Comparison of ENCODE assay signal across 8 cellular contexts in the genomic region with DNA sequence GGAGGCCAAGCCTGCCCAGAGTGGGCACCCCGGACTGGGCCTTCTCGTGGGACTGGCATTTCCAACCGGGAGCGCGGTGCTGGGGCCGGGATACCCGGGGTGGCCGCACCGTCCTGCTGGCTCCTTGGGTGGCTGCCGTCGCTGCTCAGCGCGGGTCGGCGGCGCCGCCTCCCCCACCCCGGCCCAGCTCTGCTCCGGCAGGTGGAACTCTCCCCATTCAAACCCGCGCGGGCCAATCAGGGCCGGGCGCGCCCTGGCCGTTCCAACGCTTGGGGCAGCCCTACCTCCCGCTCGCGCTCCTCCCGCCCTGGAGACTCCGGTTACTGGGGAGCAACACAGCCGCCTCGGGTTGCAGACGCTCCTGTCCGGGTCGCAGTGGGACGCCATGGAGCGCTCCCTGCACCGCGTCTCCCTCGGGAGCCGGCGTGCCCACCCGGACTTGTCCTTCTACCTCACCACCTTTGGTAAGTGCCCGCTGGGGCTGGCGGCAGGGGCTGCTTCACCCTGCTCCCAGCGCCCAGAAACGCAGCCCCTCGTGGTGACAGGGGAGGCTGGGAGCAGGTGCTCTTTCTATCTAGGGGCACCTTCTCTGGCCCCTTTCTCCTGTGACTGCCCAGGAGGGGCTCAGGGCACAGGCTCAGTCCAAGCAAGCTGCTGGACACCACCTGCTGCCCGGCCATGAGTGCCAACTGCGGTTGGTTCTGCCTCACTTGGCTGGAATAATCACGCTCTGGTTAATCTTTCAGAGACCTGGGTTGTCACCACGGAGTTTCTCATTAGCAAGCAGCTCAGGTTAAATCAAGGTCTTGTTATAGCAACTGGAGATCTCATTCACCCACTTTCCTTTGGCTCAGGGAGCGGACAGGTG. TPM values are rescaled to one million over a fixed set of nuclear protein-coding genes. Genes with fewer than 3 reads are reported as not detected.
A peak's percentile ranks its signal among the peaks of the same experiment; 100 is the strongest.
DNase-seq lines count a peak whose midpoint lies in the region; ATAC-seq, FAIRE-seq and TF ChIP-seq lines count a peak whose summit lies in the region.

A gene (plus strand): TSS at position 310 of the 868 bp plus-strand sequence. CDS start 76 bp downstream, at position 386.

- BruUV-seq in HepG2 (replicated peaks; lab: Mats Ljungman, UMichigan): TSS peak; percentile 57

- peak within 1 kb of the TSS; percentile 53 to 61 for H3K9ac ChIP-seq in colonic mucosa (ENCODE audit: low read depth in 2 of 2, low read length in 2 of 2)
- H3K9ac ChIP-seq in HepG2 (ENCODE audit: insufficient read depth, low read depth, low read length): peak within 1 kb of the TSS; percentile 79

- peak within 1 kb of the TSS; percentile 86 for H2AFZ ChIP-seq in HepG2 (ENCODE audit: low read length)

- H3K4me3 ChIP-seq in colonic mucosa (peak within 1 kb of the TSS; percentile 60), HepG2 (replicated peaks in 1 of 3; ENCODE audit: insufficient read depth in 1 of 3, low read depth in 2 of 3, low read length in 3 of 3) (peak within 1 kb of the TSS; percentile 82 to 92 (median 86)), thymus (ENCODE audit: low read length) (no peak within 1 kb of the TSS)

- peak; percentile 33; the same call in 1 of the 2 replicates for TF ChIP-seq RAD21 in HepG2 (CRISPR knock-in tag; IDR thresholded peaks at IDR 0.05)

- 0% methylated on average over 5 of the region's 55 CpGs for WGBS in HepG2 (ENCODE audit: low lambda C conversion rate)
- 90% methylated on average over 55 of the region's 55 CpGs for WGBS in thymus

- H3K27ac ChIP-seq in colonic mucosa: peak within 1 kb of the TSS; percentile 25
- H3K27ac ChIP-seq in HepG2 (ENCODE audit: extremely low read length, insufficient read depth, low read length): peak within 1 kb of the TSS; percentile 64
- no peak within 1 kb of the TSS for H3K27ac ChIP-seq in thymus (ENCODE audit: low read depth)

- in situ Hi-C loops in HepG2 (cut with HindIII; ENCODE audit: extremely low pct_ligation_motif_present, low pct_unique_long_range_greater_than_20kb): no loop called here

- FAIRE-seq in HTR-8/SVneo (lab: Jason Lieb, UNC) (no peak), HepG2 (lab: Jason Lieb, UNC) (no peak)

- TF ChIP-seq CTCF in colonic mucosa (IDR thresholded peaks at IDR 0.05) (no peak), HepG2 (CRISPR knock-in tag; IDR thresholded peaks at IDR 0.05) (peak; percentile 44)

- CTCF ChIA-PET in HepG2 (lab: Yijun Ruan, JAX; ENCODE audit: low intra/inter-chr PET ratio, low total read pairs): no interaction called here

- TF ChIP-seq EP300 in HepG2 (IDR thresholded peaks at IDR 0.05; ENCODE audit: low read depth in 2 of 2, low read length in 2 of 2) (no peak), HepG2 (CRISPR knock-in tag; IDR thresholded peaks at IDR 0.05; ENCODE audit: borderline replicate concordance) (no peak; the same call in 1 of the 2 replicates)

- H3K27me3 ChIP-seq in colonic mucosa (no peaks in the 10 kb centered on the region), HepG2 (ENCODE audit: control insufficient read depth in 1 of 2, insufficient read depth in 2 of 2, low read length in 2 of 2) (no peaks in the 10 kb centered on the region), thymus (ENCODE audit: control insufficient read depth, insufficient read depth) (no peaks in the 10 kb centered on the region)

- H4K20me1 ChIP-seq in HepG2 (ENCODE audit: insufficient read depth, low read length): no peaks in the 10 kb centered on the region

- intact Hi-C loops in colonic mucosa (cut with DNase I) (loop anchor here (5.0 kb wide), 1 partner anchor 194 kb away; no protein-coding TSS in a partner anchor), HepG2 (cut with micrococcal nuclease; ENCODE audit: unreplicated experiment) (loop anchor here (5.0 kb wide), 1 partner anchor 44 kb away; no protein-coding TSS in a partner anchor)

- peak; percentile 45 for DNase-seq in HTR-8/SVneo (ENCODE audit: insufficient read length, low spot score)
- DNase-seq in NCI-H524 treated with DMSO at 0.1 percent for 48 hours (lab: John Stamatoyannopoulos, UW): peak; percentile 42
- peak; percentile 92 for DNase-seq in colonic mucosa
- peak; percentile 66 for DNase-seq in HepG2 (ENCODE audit: low spot score)
- no peak for DNase-seq in DMS114 treated with DMSO at 0.1 percent for 48 hours (lab: John Stamatoyannopoulos, UW; ENCODE audit: unreplicated experiment)

- peak within 1 kb of the TSS; percentile 97 for H3K4me2 ChIP-seq in HepG2 (ENCODE audit: low read depth, low read length)

- H3K36me3 ChIP-seq in colonic mucosa (no peaks in the 10 kb centered on the region), HepG2 (replicated peaks in 1 of 2; ENCODE audit: control insufficient read depth in 1 of 2, insufficient read depth in 2 of 2, low read length in 2 of 2) (no peaks in the 10 kb centered on the region), thymus (ENCODE audit: control insufficient read depth, insufficient read depth) (no peaks in the 10 kb centered on the region)

- ATAC-seq in HepG2 (peak; percentile 97), GM21367 (IDR thresholded peaks at IDR 0.05; ENCODE audit: unreplicated experiment) (no peak), HG02981 (IDR thresholded peaks at IDR 0.05; ENCODE audit: unreplicated experiment) (no peak)

- POLR2A ChIA-PET in HepG2 (lab: Yijun Ruan, JAX): interaction anchor here (0.7 to 2.5 kb wide), 8 partner anchors 8 to 187 kb away, joined by 3 to 7 read pairs (median 3); no protein-coding TSS in a partner anchor

- no peaks in the 10 kb centered on the region for H3K4me1 ChIP-seq in colonic mucosa
- peaks cover 68% of the 10 kb centered on the region for H3K4me1 ChIP-seq in HepG2 (ENCODE audit: insufficient read depth, low read length)
- H3K4me1 ChIP-seq in thymus (ENCODE audit: control insufficient read depth, insufficient read depth, low read length): no peaks in the 10 kb centered on the region

- peak; percentile 60 to 75; a peak in 3 of 4 replicates for TF ChIP-seq POLR2A in HepG2 (IDR thresholded peaks at IDR 0.05; ENCODE audit: insufficient read depth in 1 of 2, low read depth in 2 of 2, low read length in 2 of 2)

- H3K79me2 ChIP-seq in HepG2 (ENCODE audit: insufficient read depth, low read length): peaks cover 51% of the 10 kb centered on the region

- H3K9me3 ChIP-seq in colonic mucosa: no peaks in the 10 kb centered on the region
- H3K9me3 ChIP-seq in HepG2 (ENCODE audit: low read length): no peaks in the 10 kb centered on the region
- no peaks in the 10 kb centered on the region for H3K9me3 ChIP-seq in thymus (ENCODE audit: control insufficient read depth)

TF ChIP-seq in HepG2, 621 proteins besides CTCF, POLR2A, EP300 and RAD21 (continues in another document):
- TF ChIP-seq JUN (CRISPR knock-in tag; IDR thresholded peaks at IDR 0.05): no peak
- TF ChIP-seq, protein P1, sequence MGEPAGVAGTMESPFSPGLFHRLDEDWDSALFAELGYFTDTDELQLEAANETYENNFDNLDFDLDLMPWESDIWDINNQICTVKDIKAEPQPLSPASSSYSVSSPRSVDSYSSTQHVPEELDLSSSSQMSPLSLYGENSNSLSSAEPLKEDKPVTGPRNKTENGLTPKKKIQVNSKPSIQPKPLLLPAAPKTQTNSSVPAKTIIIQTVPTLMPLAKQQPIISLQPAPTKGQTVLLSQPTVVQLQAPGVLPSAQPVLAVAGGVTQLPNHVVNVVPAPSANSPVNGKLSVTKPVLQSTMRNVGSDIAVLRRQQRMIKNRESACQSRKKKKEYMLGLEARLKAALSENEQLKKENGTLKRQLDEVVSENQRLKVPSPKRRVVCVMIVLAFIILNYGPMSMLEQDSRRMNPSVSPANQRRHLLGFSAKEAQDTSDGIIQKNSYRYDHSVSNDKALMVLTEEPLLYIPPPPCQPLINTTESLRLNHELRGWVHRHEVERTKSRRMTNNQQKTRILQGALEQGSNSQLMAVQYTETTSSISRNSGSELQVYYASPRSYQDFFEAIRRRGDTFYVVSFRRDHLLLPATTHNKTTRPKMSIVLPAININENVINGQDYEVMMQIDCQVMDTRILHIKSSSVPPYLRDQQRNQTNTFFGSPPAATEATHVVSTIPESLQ (CRISPR knock-in tag; conservative IDR thresholded peaks at IDR 0.05): no peak
- no peak for TF ChIP-seq ATRX (CRISPR knock-in tag; IDR thresholded peaks at IDR 0.05; ENCODE audit: borderline replicate concordance)
- no peak for TF ChIP-seq STAT5B (CRISPR knock-in tag; IDR thresholded peaks at IDR 0.05)

RNA-seq across cellular contexts. Expression of the gene that starts here (rescaled TPM):
- total RNA-seq in colonic mucosa: 10 to 100 TPM; 67.4 to 71.1 TPM
- 26.7 and 28.8 TPM in 2 replicates for total RNA-seq in HepG2 (2016; rRNA removed; fragmentation: Illumina TruSeq; extraction: Trizol)
- 6.9 and 7.7 TPM in 2 replicates for total RNA-seq in HepG2 (2016; cell fraction: cytosol; rRNA removed; fragmentation: Illumina TruSeq; extraction: Trizol; ENCODE audit: low read depth)
- 21.4 and 28.5 TPM in 2 replicates for total RNA-seq in HepG2 (2016; cell fraction: insoluble cytoplasmic fraction; rRNA removed; fragmentation: Illumina TruSeq; extraction: Trizol)
- total RNA-seq in HepG2 (2016; cell fraction: membrane; rRNA removed; fragmentation: Illumina TruSeq; extraction: Trizol): 9.6 and 10.3 TPM in 2 replicates
- 30.1 and 33.4 TPM in 2 replicates for total RNA-seq in HepG2 (2016; cell fraction: nucleus; rRNA removed; fragmentation: Illumina TruSeq; extraction: Trizol)
- polyA plus RNA-seq in HepG2 (2011; rRNA removed): 17.1 and 18.9 TPM in 2 replicates
- polyA plus RNA-seq in HepG2 (2011; cell fraction: cytosol; rRNA removed): 12.7 and 14.2 TPM in 2 replicates
- 36.7 and 52.3 TPM in 2 replicates for polyA plus RNA-seq in HepG2 (2011; cell fraction: nucleus; rRNA removed)
- 8.7 and 10.8 TPM in 2 replicates for polyA plus RNA-seq in HepG2 (2012)
- 1.8 and 2.0 TPM in 2 replicates for polyA plus RNA-seq in HepG2 (2016; cell fraction: cytosol; fragmentation: Illumina TruSeq; extraction: Trizol; ENCODE audit: low read depth)
- 13.4 and 19.3 TPM in 2 replicates for polyA plus RNA-seq in HepG2 (2016; cell fraction: insoluble cytoplasmic fraction; fragmentation: Illumina TruSeq; extraction: Trizol; ENCODE audit: low read depth)
- polyA plus RNA-seq in HepG2 (2016; cell fraction: membrane; fragmentation: Illumina TruSeq; extraction: Trizol; ENCODE audit: low read depth): 4.1 and 4.3 TPM in 2 replicates
- 30.0 and 36.0 TPM in 2 replicates for polyA plus RNA-seq in HepG2 (2016; cell fraction: nucleus; fragmentation: Illumina TruSeq; extraction: Trizol; ENCODE audit: insufficient read depth, low read depth)
- polyA minus RNA-seq in HepG2 (2011; rRNA and poly(A)+ RNA removed; ENCODE audit: low replicate concordance): 41.8 and 53.6 TPM in 2 replicates
- 12.6 and 16.2 TPM in 2 replicates for polyA minus RNA-seq in HepG2 (2011; cell fraction: cytosol; rRNA and poly(A)+ RNA removed)
- 38.4 and 42.1 TPM in 2 replicates for polyA minus RNA-seq in HepG2 (2011; cell fraction: nucleus; rRNA and poly(A)+ RNA removed)
- polyA plus RNA-seq in thymus: 16.5 TPM
